ENCODE assay signal across 8 cellular contexts in genomic region chr6:79868098-79868722, GRCh38.
DNase-seq lines count a peak whose midpoint lies in the region; ATAC-seq and TF ChIP-seq lines count a peak whose summit lies in the region.

No MANE protein-coding gene starts in this region.

- DNase-seq in DMS 273 treated with DMSO at 0.1 percent for 48 hours (lab: John Stamatoyannopoulos, UW) (peak; percentile 42), NCI-H1048 (lab: John Stamatoyannopoulos, UW) (peak; percentile 31), RPMI8226 (peak; percentile 60), colonic mucosa (peak; percentile 55), right lobe of liver (no peak), vagina (ENCODE audit: extremely low spot score in 2 of 2) (no peak)
- no peak for DNase-seq in activated CD8-positive, alpha-beta memory T cell treated with anti-CD3 and anti-CD28 coated beads for 24 hours

- 25% methylated on average over 12 of the region's 12 CpGs for WGBS in right lobe of liver (ENCODE audit: insufficient coverage, low coverage, low lambda C conversion rate, missing lambda C conversion rate)

- TF ChIP-seq CTCF in colonic mucosa (IDR thresholded peaks at IDR 0.05) (peak; percentile 52), right lobe of liver (IDR thresholded peaks at IDR 0.05) (peak; percentile 46 to 72 (median 67)), vagina (IDR thresholded peaks at IDR 0.05) (peak in 2 of 3 experiments; percentile 26 to 53)

- intact Hi-C loops in colonic mucosa (cut with DNase I) (loop anchor here (5.0 kb wide), 1 partner anchor 91 kb away; no protein-coding TSS in a partner anchor), right lobe of liver (cut with DNase I) (loop anchor here in 1 of 2 donors (10.0 kb wide), 1 partner anchor 83 kb away; no protein-coding TSS in a partner anchor), vagina (cut with DNase I) (no loop called here)

- H3K9ac ChIP-seq in colonic mucosa (ENCODE audit: low read depth in 2 of 2, low read length in 2 of 2) = no peak overlapping the region

- no peaks in the 10 kb centered on the region for H3K27me3 ChIP-seq in colonic mucosa
- H3K27me3 ChIP-seq in right lobe of liver = no peaks in the 10 kb centered on the region
- H3K27me3 ChIP-seq in vagina = no peaks in the 10 kb centered on the region

- H3K4me1 ChIP-seq in colonic mucosa = no peaks in the 10 kb centered on the region
- peaks cover 0 to 15% (median 9%) of the 10 kb centered on the region in 4 donors for H3K4me1 ChIP-seq in right lobe of liver
- peaks cover 5% of the 10 kb centered on the region for H3K4me1 ChIP-seq in vagina

- H3K9me3 ChIP-seq in colonic mucosa (no peaks in the 10 kb centered on the region), right lobe of liver (no peaks in the 10 kb centered on the region), vagina (no peaks in the 10 kb centered on the region)

- ATAC-seq in GM19395 (IDR thresholded peaks at IDR 0.05; ENCODE audit: unreplicated experiment) (peak; percentile 47), right lobe of liver (peak; percentile 52 to 69 (median 58))

- H3K4me3 ChIP-seq in colonic mucosa (no peak overlapping the region), right lobe of liver (peak overlapping the region; percentile 16 to 31 (median 22)), vagina (no peak overlapping the region)

- H3K36me3 ChIP-seq in colonic mucosa (no peaks in the 10 kb centered on the region), right lobe of liver (no peaks in the 10 kb centered on the region), vagina (no peaks in the 10 kb centered on the region)

- no peak overlapping the region for H3K27ac ChIP-seq in colonic mucosa
- peak overlapping the region in 2 of 3 donors; percentile 64 to 66 for H3K27ac ChIP-seq in right lobe of liver
- H3K27ac ChIP-seq in vagina = no peak overlapping the region

- TF ChIP-seq POLR2A in right lobe of liver (IDR thresholded peaks at IDR 0.05) = no peak
- TF ChIP-seq POLR2A in vagina (IDR thresholded peaks at IDR 0.05) = no peak

Comparison
In these comparisons a context has a peak if more than half of its experiments do, and no peak if none do; other contexts are left out.
1. DNase-seq: peak in DMS 273 treated with DMSO at 0.1 percent for 48 hours (single experiment), NCI-H1048 (single experiment), RPMI8226 (single experiment) and colonic mucosa (single experiment); none in right lobe of liver (0 of 3), vagina (0 of 2) and activated CD8-positive, alpha-beta memory T cell treated with anti-CD3 and anti-CD28 coated beads for 24 hours (single experiment).
2. H3K27ac ChIP-seq: peak in right lobe of liver (2 of 3); none in colonic mucosa (single experiment) and vagina (single experiment).
3. H3K4me3 ChIP-seq: peak in right lobe of liver (3 of 3); none in colonic mucosa (single experiment) and vagina (0 of 2).
4. Peak in every context shown above with its lines, with median percentiles within 50 percentile points of each other: CTCF ChIP-seq.